In the genomic region with DNA sequence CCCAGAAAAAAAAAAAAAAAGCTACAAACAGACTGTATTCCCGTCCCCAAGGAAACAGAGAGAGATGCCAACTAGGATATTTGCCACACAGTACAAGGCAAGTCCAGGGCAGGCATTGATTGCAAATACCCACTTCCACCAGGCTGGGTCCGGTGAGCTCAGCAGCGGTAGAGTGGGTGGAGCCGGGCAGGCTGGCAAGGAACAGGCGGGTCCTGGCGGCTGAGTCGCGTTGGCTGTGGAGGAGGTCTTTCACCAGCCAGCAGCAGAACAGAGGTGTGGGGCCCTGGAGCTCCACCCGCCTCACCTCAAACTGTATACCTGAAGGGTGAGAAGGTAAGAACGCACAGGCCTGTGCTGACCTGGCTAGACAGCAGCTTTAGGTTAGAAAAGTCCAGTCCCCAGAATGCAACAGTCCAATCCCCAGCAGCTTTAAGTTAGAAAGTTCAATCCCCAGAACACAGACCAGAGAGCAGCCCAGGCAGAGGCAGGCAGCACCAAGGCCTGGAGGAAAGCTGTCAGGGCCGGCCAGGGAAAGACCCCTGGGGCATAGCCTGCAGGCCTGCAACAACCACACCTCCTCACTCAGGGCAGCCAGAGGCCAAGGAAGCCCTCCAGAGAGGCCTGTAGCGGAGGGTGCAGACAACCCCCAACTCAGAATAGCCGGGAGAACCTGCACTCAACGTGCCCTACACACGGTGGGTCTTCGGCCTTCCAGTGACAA, we compare ENCODE assay signal across 14 cellular contexts. TPM values are rescaled to one million over a fixed set of nuclear protein-coding genes. Genes with fewer than 3 reads are reported as not detected.
DNase-seq lines count a peak whose midpoint lies in the region; ATAC-seq, FAIRE-seq and TF ChIP-seq lines count a peak whose summit lies in the region.
"Had no signal": no experiment of that assay in that cellular context is flagged by ENCODE, and none has a peak within 500 bp of the region (broad histone marks: within the 10 kb centered on the region; RNA-seq: fewer than 3 reads in every experiment).

No MANE protein-coding gene starts in this region.

- H3K4me3 ChIP-seq in bronchial epithelial cell (ENCODE audit: low read depth, low read length) (no peak overlapping the region), osteoblast (ENCODE audit: insufficient read depth, low read length) (no peak overlapping the region)
- H3K4me3 ChIP-seq: heart right ventricle had no signal

- H3K27ac ChIP-seq in osteoblast (ENCODE audit: low read depth, low read length), result no peak overlapping the region
- H3K27ac ChIP-seq: heart right ventricle had no signal

- peak overlapping the region; percentile 40 to 55 (median 46) for H3K4me3 Mint-ChIP-seq in T-cell
- H3K4me3 Mint-ChIP-seq: dendritic cell treated with granulocyte-macrophage colony-stimulating factor and Interleukin-4, amounts not matched to agents 40 ng/mL and 50 ng/mL, for 4 days; natural killer cell treated with Interleukin-12 subunit alpha and Interleukin-12 subunit beta and Interleukin-15 and Interleukin-18, amount 100 ng/mL, for 72 hours had no signal

- TF ChIP-seq CTCF in bronchial epithelial cell (IDR thresholded peaks at IDR 0.05; ENCODE audit: insufficient read depth, low read length, severe bottlenecking) (no peak), osteoblast (IDR thresholded peaks at IDR 0.05; ENCODE audit: extremely low read depth, low read depth, low read length) (no peak), D721Med (IDR thresholded peaks at IDR 0.05; ENCODE audit: insufficient read depth, missing control alignments) (no peak)

- no peak overlapping the region for H2AFZ ChIP-seq in osteoblast (ENCODE audit: low read length)

- no peak overlapping the region for H3K4me2 ChIP-seq in osteoblast (ENCODE audit: insufficient read depth, low read length)

- no peaks in the 10 kb centered on the region for H4K20me1 ChIP-seq in osteoblast (ENCODE audit: insufficient read depth, low read length)

- H3K9me3 Mint-ChIP-seq in T-cell, result no peaks in the 10 kb centered on the region
- H3K9me3 Mint-ChIP-seq: dendritic cell treated with granulocyte-macrophage colony-stimulating factor and Interleukin-4, amounts not matched to agents 40 ng/mL and 50 ng/mL, for 4 days; natural killer cell treated with Interleukin-12 subunit alpha and Interleukin-12 subunit beta and Interleukin-15 and Interleukin-18, amount 100 ng/mL, for 72 hours had no signal

- H3K4me1 Mint-ChIP-seq in T-cell, result peaks cover 23 to 28% (median 27%) of the 10 kb centered on the region in 3 donors

- H3K36me3 ChIP-seq in bronchial epithelial cell (ENCODE audit: control insufficient read depth, insufficient read depth, low read length) (no peaks in the 10 kb centered on the region), osteoblast (ENCODE audit: insufficient read depth, low read length) (no peaks in the 10 kb centered on the region)

- FAIRE-seq in bronchial epithelial cell (lab: Jason Lieb, UNC) (peak; percentile 73), D721Med (lab: Jason Lieb, UNC) (no peak)
- FAIRE-seq: H1 had no signal

- no peaks in the 10 kb centered on the region for H3K27me3 ChIP-seq in bronchial epithelial cell (ENCODE audit: control insufficient read depth, insufficient read depth, low read length)
- no peaks in the 10 kb centered on the region for H3K27me3 ChIP-seq in osteoblast (ENCODE audit: insufficient read depth, low read length)
- H3K27me3 ChIP-seq: heart right ventricle had no signal

- H3K4me1 ChIP-seq in osteoblast (ENCODE audit: insufficient read depth, low read length), result no peaks in the 10 kb centered on the region
- H3K4me1 ChIP-seq: heart right ventricle had no signal

- POLR2A ChIA-PET in T-cell (lab: Charles Lee), result no interaction called here

- H3K27me3 Mint-ChIP-seq in T-cell, result no peaks in the 10 kb centered on the region
- H3K27me3 Mint-ChIP-seq: dendritic cell treated with granulocyte-macrophage colony-stimulating factor and Interleukin-4, amounts not matched to agents 40 ng/mL and 50 ng/mL, for 4 days; natural killer cell treated with Interleukin-12 subunit alpha and Interleukin-12 subunit beta and Interleukin-15 and Interleukin-18, amount 100 ng/mL, for 72 hours had no signal

- H3K79me2 ChIP-seq in osteoblast (ENCODE audit: insufficient read depth, low read length), result no peaks in the 10 kb centered on the region

- H3K36me3 Mint-ChIP-seq in T-cell, result peaks cover 32% of the 10 kb centered on the region

- H3K27ac Mint-ChIP-seq in T-cell, result peak overlapping the region; percentile 81 to 90
- H3K27ac Mint-ChIP-seq: dendritic cell treated with granulocyte-macrophage colony-stimulating factor and Interleukin-4, amounts not matched to agents 40 ng/mL and 50 ng/mL, for 4 days had no signal

- ATAC-seq in T-cell (replicated peaks in 1 of 4), result peak; percentile 55 to 89 (median 78)
- no peak for ATAC-seq in HG03196 (IDR thresholded peaks at IDR 0.05; ENCODE audit: unreplicated experiment)
- ATAC-seq: natural killer cell treated with Interleukin-12 subunit alpha and Interleukin-12 subunit beta and Interleukin-15 and Interleukin-18, amount 100 ng/mL, for 72 hours had no signal

- H3K9me3 ChIP-seq in osteoblast (ENCODE audit: low read depth, low read length), result no peaks in the 10 kb centered on the region

- DNase-seq in ELF-1 (ENCODE audit: low read depth, low spot score) (peak; percentile 18), T-cell (peak in 22 of 34 experiments; percentile 14 to 50 (median 42)), bronchial epithelial cell (ENCODE audit: low read depth) (peak; percentile 41), osteoblast (ENCODE audit: insufficient read length, low spot score, missing footprints) (peak; percentile 54), D721Med (ENCODE audit: insufficient read length, low spot score) (no peak), DMS79 (lab: John Stamatoyannopoulos, UW) (no peak), foreskin melanocyte (no peak)
- DNase-seq: DMS153, heart right ventricle, NCI-H1436 treated with DMSO at 0.1 percent for 48 hours had no signal

- CTCF ChIA-PET in T-cell (lab: Charles Lee), result interaction anchor here in 1 of 2 donors (0.7 to 1.1 kb wide), 4 partner anchors 11 to 714 kb away, joined by 3 to 5 read pairs (median 3); partner anchors contain the start of gene PASK

RNA-seq across cellular contexts. Expression of gene MTERF4, which starts 21.9 kb away (rescaled TPM):
- 100 to 1,000 TPM in 4 of 5 donors, 10 to 100 TPM in 1; 78.7 to 171 (median 109) TPM for total RNA-seq in T-cell
- total RNA-seq in bronchial epithelial cell, result 35.5 and 35.7 TPM in 2 replicates
- 20.3 and 30.0 TPM in 2 replicates for total RNA-seq in osteoblast

RNA-seq across cellular contexts. Expression of gene PASK, which starts 25.3 kb away (rescaled TPM):
- total RNA-seq in T-cell (100 to 1,000 TPM in 4 of 5 donors, 10 to 100 TPM in 1; 80.5 to 272 (median 167) TPM), bronchial epithelial cell (2.8 and 2.9 TPM in 2 replicates), osteoblast (5.0 and 5.8 TPM in 2 replicates)

RNA-seq across cellular contexts. Expression of gene PPP1R7, which starts 26.3 kb away (rescaled TPM):
- 10 to 100 TPM; 46.6 to 61.2 (median 53.8) TPM for total RNA-seq in T-cell
- 32.4 and 51.2 TPM in 2 replicates for total RNA-seq in bronchial epithelial cell
- 46.7 and 73.7 TPM in 2 replicates for total RNA-seq in osteoblast

Comparison
In these comparisons a context has a peak if more than half of its experiments do, and no peak if none do; other contexts are left out.
1. DNase-seq: peak in ELF-1 (single experiment), T-cell (22 of 34), bronchial epithelial cell (single experiment) and osteoblast (single experiment); none in D721Med (single experiment), DMS79 (single experiment) and foreskin melanocyte (single experiment).
2. RNA of gene PASK, which starts 25.3 kb away (total RNA-seq): 80.5 to 272 TPM in T-cell; 5.0 to 5.8 TPM in osteoblast and 2.8 to 2.9 TPM in bronchial epithelial cell; every median in the first group is over 10 times any median in the second.